Comparison of ENCODE assay signal across 31 cellular contexts in the genomic region with DNA sequence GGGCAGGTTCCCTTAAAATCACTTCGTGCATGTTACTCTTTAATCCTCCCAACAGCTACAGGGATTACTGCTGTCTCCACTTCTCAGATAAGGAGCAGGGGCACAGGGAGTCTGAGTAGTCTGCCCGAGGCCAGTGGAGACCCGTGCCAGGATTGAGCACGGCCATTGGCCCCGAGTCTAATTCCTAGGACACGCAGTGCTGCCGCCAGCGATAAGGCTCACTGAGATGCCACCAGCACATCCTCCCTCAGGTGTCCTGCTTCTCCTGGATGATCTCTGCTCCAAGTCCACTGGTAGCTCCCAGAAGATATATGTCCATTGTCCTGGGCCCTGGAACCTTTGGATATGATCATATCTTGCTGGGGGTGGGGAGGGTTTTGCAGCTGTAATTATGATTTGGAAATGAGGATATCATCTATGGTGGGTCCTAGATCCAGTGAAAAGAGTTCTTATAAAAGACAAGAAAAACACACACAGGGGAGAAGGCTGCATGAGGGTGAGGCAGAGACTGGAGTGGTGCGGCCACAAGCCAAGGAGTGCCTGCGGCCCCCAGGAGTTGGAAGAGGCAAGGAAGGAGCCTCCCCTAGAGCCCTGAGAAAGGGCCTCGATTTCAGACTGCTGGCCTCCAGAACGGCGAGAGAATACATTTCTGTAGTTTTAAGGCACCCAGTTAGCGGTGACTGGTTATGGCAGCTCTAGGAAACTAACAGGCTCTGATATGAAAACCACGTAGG. TPM values are rescaled to one million over a fixed set of nuclear protein-coding genes. Genes with fewer than 3 reads are reported as not detected.
"Had no signal": no experiment of that assay in that cellular context is flagged by ENCODE, and none has a peak within 500 bp of the region (broad histone marks: within the 10 kb centered on the region; RNA-seq: fewer than 3 reads in every experiment).

No MANE protein-coding gene starts in this region.

- H3K36me3 ChIP-seq: brain microvascular endothelial cell had no signal

- H3K4me3 Mint-ChIP-seq: activated CD4-positive, alpha-beta memory T cell treated with anti-CD3 and anti-CD28 coated beads for 36 hours; activated CD4-positive, alpha-beta T cell treated with anti-CD3 and anti-CD28 coated beads for 36 hours; activated CD4-positive, alpha-beta T cell treated with anti-CD3 and anti-CD28 coated beads, Interleukin-2, amount 10 ng/mL, durations not matched to agents 24 days and 14 days; activated CD8-positive, alpha-beta memory T cell treated with anti-CD3 and anti-CD28 coated beads, Interleukin-2, amount 10 ng/mL, durations not matched to agents 7 days and 5 days; activated CD8-positive, alpha-beta T cell treated with anti-CD3 and anti-CD28 coated beads, Interleukin-2, amount 10 ng/mL, durations not matched to agents 7 days and 5 days; activated naive CD8-positive, alpha-beta T cell; activated T-helper 1 cell treated with anti-CD3 and anti-CD28 coated beads, Interleukin-12 subunit alpha, Interleukin-12 subunit beta, Interleukin-2, Interleukin-4 antibody, amounts not matched to agents 30 ng/mL and 10 ng/mL and 1 ng/mL, durations not matched to agents 14 hours and 24 hours and 36 hours; T-helper 17 cell; T-helper 2 cell treated with Interferon-gamma antibody and Interleukin-4, amounts not matched to agents 5 μg/mL and 100 μg/mL, for 36 hours had no signal

- H3K27ac ChIP-seq: brain microvascular endothelial cell had no signal

- H3K27ac Mint-ChIP-seq: activated CD4-positive, alpha-beta memory T cell treated with anti-CD3 and anti-CD28 coated beads for 36 hours; activated CD4-positive, alpha-beta T cell treated with anti-CD3 and anti-CD28 coated beads for 36 hours; activated CD4-positive, alpha-beta T cell treated with anti-CD3 and anti-CD28 coated beads, Interleukin-2, amount 10 ng/mL, durations not matched to agents 24 days and 14 days; activated CD8-positive, alpha-beta memory T cell treated with anti-CD3 and anti-CD28 coated beads, Interleukin-2, amount 10 ng/mL, durations not matched to agents 7 days and 5 days; activated CD8-positive, alpha-beta T cell treated with anti-CD3 and anti-CD28 coated beads, Interleukin-2, amount 10 ng/mL, durations not matched to agents 7 days and 5 days; activated naive CD8-positive, alpha-beta T cell; activated T-helper 1 cell treated with anti-CD3 and anti-CD28 coated beads, Interleukin-12 subunit alpha, Interleukin-12 subunit beta, Interleukin-2, Interleukin-4 antibody, amounts not matched to agents 30 ng/mL and 10 ng/mL and 1 ng/mL, durations not matched to agents 14 hours and 24 hours and 36 hours; activated T-helper 2 cell treated with anti-CD3 and anti-CD28 coated beads, Interferon-gamma antibody, Interleukin-2, Interleukin-4, amounts not matched to agents 10 μg/mL and 5 μg/mL and 100 μg/mL, durations not matched to agents 14 hours and 24 hours and 36 hours; T-helper 17 cell; T-helper 2 cell treated with Interferon-gamma antibody and Interleukin-4, amounts not matched to agents 5 μg/mL and 100 μg/mL, for 36 hours had no signal

- H3K4me1 Mint-ChIP-seq: activated CD4-positive, alpha-beta T cell treated with anti-CD3 and anti-CD28 coated beads for 36 hours; activated CD8-positive, alpha-beta memory T cell treated with anti-CD3 and anti-CD28 coated beads, Interleukin-2, amount 10 ng/mL, durations not matched to agents 7 days and 5 days had no signal

- H3K27me3 ChIP-seq: brain microvascular endothelial cell had no signal

- ATAC-seq: activated CD4-positive, alpha-beta T cell treated with anti-CD3 and anti-CD28 coated beads for 36 hours; activated CD8-positive, alpha-beta memory T cell treated with anti-CD3 and anti-CD28 coated beads, Interleukin-2, amount 10 ng/mL, durations not matched to agents 7 days and 5 days; activated CD8-positive, alpha-beta T cell treated with anti-CD3 and anti-CD28 coated beads, Interleukin-2, amount 10 ng/mL, durations not matched to agents 7 days and 5 days; esophagus mucosa; T-helper 17 cell had no signal

- DNase-seq: activated CD4-positive, alpha-beta memory T cell treated with anti-CD3 and anti-CD28 coated beads for 36 hours; activated CD4-positive, alpha-beta T cell treated with anti-CD3 and anti-CD28 coated beads for 36 hours; activated CD4-positive, alpha-beta T cell treated with anti-CD3 and anti-CD28 coated beads, Interleukin-2, amount 10 ng/mL, durations not matched to agents 24 days and 14 days; activated CD4-positive, CD25-positive, alpha-beta regulatory T cell; activated CD4-positive, CD25-positive, alpha-beta regulatory T cell treated with anti-CD3 and anti-CD28 coated beads, Interleukin-2, amount 50 U/mL, for 72 hours; activated CD8-positive, alpha-beta memory T cell treated with anti-CD3 and anti-CD28 coated beads, Interleukin-2, amount 10 ng/mL, durations not matched to agents 7 days and 5 days; activated CD8-positive, alpha-beta memory T cell treated with anti-CD3 and anti-CD28 coated beads, Interleukin-2, amount 50 U/mL, for 4 hours; activated CD8-positive, alpha-beta T cell treated with anti-CD3 and anti-CD28 coated beads, Interleukin-2, amount 10 ng/mL, durations not matched to agents 7 days and 5 days; activated gamma-delta T cell treated with Interleukin-2 at 50 U/mL for 16 hours; activated naive CD4-positive, alpha-beta T cell treated with anti-CD3 and anti-CD28 coated beads, Interleukin-2, amount 50 U/mL, for 16 hours; activated naive CD4-positive, alpha-beta T cell treated with Interleukin-2 at 50 U/mL for 16 hours; activated T-cell treated with anti-CD3 and anti-CD28 coated beads, Interleukin-2, amount 50 U/mL, for 1 hour; activated T-cell treated with anti-CD3 and anti-CD28 coated beads, Interleukin-2, amount 50 U/mL, for 48 hours; amniotic stem cell; anterior cingulate cortex; brain microvascular endothelial cell; caudate nucleus; cortex of kidney; effector CD8-positive, alpha-beta T cell; foreskin fibroblast; glutamatergic neuron; T-helper 1 cell; T-helper 17 cell had no signal

- H3K36me3 Mint-ChIP-seq: activated CD4-positive, alpha-beta memory T cell treated with anti-CD3 and anti-CD28 coated beads for 36 hours; activated CD8-positive, alpha-beta memory T cell treated with anti-CD3 and anti-CD28 coated beads, Interleukin-2, amount 10 ng/mL, durations not matched to agents 7 days and 5 days; activated naive CD8-positive, alpha-beta T cell had no signal

- H3K9me3 Mint-ChIP-seq: activated CD4-positive, alpha-beta memory T cell treated with anti-CD3 and anti-CD28 coated beads for 36 hours; activated CD4-positive, alpha-beta T cell treated with anti-CD3 and anti-CD28 coated beads, Interleukin-2, amount 10 ng/mL, durations not matched to agents 24 days and 14 days; activated T-helper 1 cell treated with anti-CD3 and anti-CD28 coated beads, Interleukin-12 subunit alpha, Interleukin-12 subunit beta, Interleukin-2, Interleukin-4 antibody, amounts not matched to agents 30 ng/mL and 10 ng/mL and 1 ng/mL, durations not matched to agents 14 hours and 24 hours and 36 hours; activated T-helper 2 cell treated with anti-CD3 and anti-CD28 coated beads, Interferon-gamma antibody, Interleukin-2, Interleukin-4, amounts not matched to agents 10 μg/mL and 5 μg/mL and 100 μg/mL, durations not matched to agents 14 hours and 24 hours and 36 hours; T-helper 2 cell treated with Interferon-gamma antibody and Interleukin-4, amounts not matched to agents 5 μg/mL and 100 μg/mL, for 36 hours had no signal

RNA-seq across cellular contexts. Expression of gene UBE2QL1, which starts 51.0 kb away (rescaled TPM):
- total RNA-seq: activated CD4-positive, alpha-beta memory T cell treated with anti-CD3 and anti-CD28 coated beads for 36 hours; activated CD4-positive, alpha-beta T cell treated with anti-CD3 and anti-CD28 coated beads for 36 hours; activated CD8-positive, alpha-beta memory T cell treated with anti-CD3 and anti-CD28 coated beads for 36 hours; activated CD8-positive, alpha-beta T cell treated with anti-CD3 and anti-CD28 coated beads, Interleukin-2, amount 10 ng/mL, durations not matched to agents 7 days and 5 days; bronchial epithelial cell; epithelial cell of proximal tubule; esophagus mucosa had no signal
